ENCODE assay signal across 11 cellular contexts in the genomic region with DNA sequence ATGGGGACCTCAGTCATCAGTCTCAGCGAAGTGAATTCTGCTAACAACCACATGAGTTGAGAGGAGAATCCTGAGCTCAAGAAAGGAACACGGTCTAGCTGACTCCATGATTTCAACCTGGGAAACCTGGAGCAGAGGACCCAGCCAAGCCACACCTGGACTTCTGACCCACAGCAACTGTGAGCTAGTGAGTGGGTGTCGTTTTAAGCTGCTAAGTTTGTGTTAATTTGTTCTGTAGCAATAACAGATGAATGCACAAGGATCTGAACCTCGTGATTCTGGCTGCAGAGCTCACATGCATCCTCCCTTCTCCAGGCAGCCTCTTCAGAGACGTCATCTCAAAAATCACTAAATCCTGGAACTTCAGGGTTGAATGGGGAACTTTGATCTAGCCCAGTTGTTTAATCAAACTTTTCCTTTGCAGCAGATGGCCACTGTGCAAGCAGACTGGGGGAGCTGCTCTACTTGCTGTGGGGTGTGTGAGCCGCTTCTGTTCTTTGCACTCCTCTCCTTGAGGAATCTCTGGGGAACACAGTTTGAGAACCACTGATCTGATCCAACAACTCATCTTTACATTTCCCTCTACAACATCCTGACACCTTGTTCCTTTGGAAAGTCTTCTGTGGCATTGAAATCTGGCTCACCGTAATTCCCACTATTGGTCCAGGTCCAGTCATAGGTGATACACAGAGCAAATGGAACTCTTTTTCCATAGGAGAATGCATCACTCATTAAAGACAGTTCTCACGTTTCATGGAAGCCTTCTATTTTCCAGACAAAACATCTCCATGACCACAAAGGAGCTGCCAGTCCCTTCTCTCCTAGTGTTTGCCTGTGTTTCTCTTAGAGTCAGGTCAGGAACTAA.
DNase-seq lines count a peak whose midpoint lies in the region; ATAC-seq, FAIRE-seq and TF ChIP-seq lines count a peak whose summit lies in the region.
"Had no signal": no experiment of that assay in that cellular context is flagged by ENCODE, and none has a peak within 500 bp of the region (broad histone marks: within the 10 kb centered on the region; RNA-seq: fewer than 3 reads in every experiment).

No MANE protein-coding gene starts in this region.

- CTCF ChIA-PET in activated CD8-positive, alpha-beta T cell treated with anti-CD3 and anti-CD28 coated beads for 36 hours (lab: Charles Lee), result interaction anchor here (0.6 to 1.3 kb wide), 3 partner anchors 17 to 95 kb away, joined by 3 to 4 read pairs (median 3); no protein-coding TSS in a partner anchor
- CTCF ChIA-PET in activated CD4-positive, alpha-beta T cell treated with anti-CD3 and anti-CD28 coated beads for 36 hours (lab: Charles Lee), result interaction anchor here (0.8 kb wide), 1 partner anchor 24 kb away, joined by 3 read pairs; no protein-coding TSS in a partner anchor

- H3K27me3 Mint-ChIP-seq in activated naive CD8-positive, alpha-beta T cell treated with anti-CD3 and anti-CD28 coated beads, Interleukin-2, amount 50 U/mL, for 24 hours, result peaks cover 18% of the 10 kb centered on the region
- H3K27me3 Mint-ChIP-seq in activated naive CD8-positive, alpha-beta T cell treated with anti-CD3 and anti-CD28 coated beads for 36 hours, result peaks cover 25% of the 10 kb centered on the region
- peaks cover 6% of the 10 kb centered on the region for H3K27me3 Mint-ChIP-seq in activated CD8-positive, alpha-beta T cell treated with anti-CD3 and anti-CD28 coated beads for 36 hours
- peaks cover 30% of the 10 kb centered on the region for H3K27me3 Mint-ChIP-seq in activated CD4-positive, alpha-beta T cell treated with anti-CD3 and anti-CD28 coated beads for 36 hours

- H3K4me1 Mint-ChIP-seq in activated naive CD8-positive, alpha-beta T cell treated with anti-CD3 and anti-CD28 coated beads, Interleukin-2, amount 50 U/mL, for 24 hours, result peaks cover 33% of the 10 kb centered on the region
- peaks cover 13% of the 10 kb centered on the region for H3K4me1 Mint-ChIP-seq in activated naive CD8-positive, alpha-beta T cell treated with anti-CD3 and anti-CD28 coated beads for 36 hours
- peaks cover 32% of the 10 kb centered on the region for H3K4me1 Mint-ChIP-seq in activated CD8-positive, alpha-beta T cell treated with anti-CD3 and anti-CD28 coated beads for 36 hours (ENCODE audit: low read depth)
- peaks cover 23% of the 10 kb centered on the region for H3K4me1 Mint-ChIP-seq in activated CD4-positive, alpha-beta T cell treated with anti-CD3 and anti-CD28 coated beads for 36 hours

- no peak for ATAC-seq in activated naive CD8-positive, alpha-beta T cell treated with anti-CD3 and anti-CD28 coated beads, Interleukin-2, amount 50 U/mL, for 24 hours
- ATAC-seq in activated CD8-positive, alpha-beta T cell treated with anti-CD3 and anti-CD28 coated beads for 36 hours, result peak; percentile 31
- peak; percentile 84 for ATAC-seq in left lobe of liver
- ATAC-seq in activated CD4-positive, alpha-beta T cell treated with anti-CD3 and anti-CD28 coated beads for 36 hours, result no peak
- ATAC-seq: GM23338 had no signal

- no peaks in the 10 kb centered on the region for H3K9me3 Mint-ChIP-seq in activated naive CD8-positive, alpha-beta T cell treated with anti-CD3 and anti-CD28 coated beads, Interleukin-2, amount 50 U/mL, for 24 hours
- H3K9me3 Mint-ChIP-seq in activated naive CD8-positive, alpha-beta T cell treated with anti-CD3 and anti-CD28 coated beads for 36 hours, result no peaks in the 10 kb centered on the region
- H3K9me3 Mint-ChIP-seq in activated CD8-positive, alpha-beta T cell treated with anti-CD3 and anti-CD28 coated beads for 36 hours, result no peaks in the 10 kb centered on the region
- no peaks in the 10 kb centered on the region for H3K9me3 Mint-ChIP-seq in activated CD4-positive, alpha-beta T cell treated with anti-CD3 and anti-CD28 coated beads for 36 hours (ENCODE audit: low read depth)
- H3K9me3 Mint-ChIP-seq: GM23338 had no signal

- no peak for TF ChIP-seq POLR2A in GM12891 (IDR thresholded peaks at IDR 0.05; ENCODE audit: low read depth, low read length)

- DNase-seq in activated naive CD8-positive, alpha-beta T cell treated with anti-CD3 and anti-CD28 coated beads, Interleukin-2, amount 50 U/mL, for 24 hours, result no peak
- DNase-seq in activated naive CD8-positive, alpha-beta T cell treated with anti-CD3 and anti-CD28 coated beads for 36 hours, result no peak
- no peak for DNase-seq in activated CD8-positive, alpha-beta T cell treated with anti-CD3 and anti-CD28 coated beads for 36 hours
- DNase-seq in left lobe of liver (ENCODE audit: low spot score) (peak; percentile 60), NAMALWA (ENCODE audit: low spot score) (no peak), GM12891 (ENCODE audit: insufficient read length, low spot score) (no peak)
- no peak for DNase-seq in activated CD4-positive, alpha-beta T cell treated with anti-CD3 and anti-CD28 coated beads for 36 hours
- no peak for DNase-seq in activated CD8-positive, alpha-beta memory T cell treated with anti-CD3 and anti-CD28 coated beads for 24 hours
- DNase-seq: effector memory CD4-positive, alpha-beta T cell had no signal

- FAIRE-seq in GM12891 (lab: Jason Lieb, UNC), result no peak

- POLR2A ChIA-PET in activated CD8-positive, alpha-beta T cell treated with anti-CD3 and anti-CD28 coated beads for 36 hours (lab: Charles Lee), result no interaction called here
- POLR2A ChIA-PET in activated CD4-positive, alpha-beta T cell treated with anti-CD3 and anti-CD28 coated beads for 36 hours (lab: Charles Lee), result no interaction called here

- no peaks in the 10 kb centered on the region for H3K36me3 Mint-ChIP-seq in activated naive CD8-positive, alpha-beta T cell treated with anti-CD3 and anti-CD28 coated beads, Interleukin-2, amount 50 U/mL, for 24 hours (ENCODE audit: low read depth)
- H3K36me3 Mint-ChIP-seq in activated naive CD8-positive, alpha-beta T cell treated with anti-CD3 and anti-CD28 coated beads for 36 hours, result no peaks in the 10 kb centered on the region
- no peaks in the 10 kb centered on the region for H3K36me3 Mint-ChIP-seq in activated CD8-positive, alpha-beta T cell treated with anti-CD3 and anti-CD28 coated beads for 36 hours (ENCODE audit: low read depth)
- no peaks in the 10 kb centered on the region for H3K36me3 Mint-ChIP-seq in activated CD4-positive, alpha-beta T cell treated with anti-CD3 and anti-CD28 coated beads for 36 hours (ENCODE audit: low read depth)
- H3K36me3 Mint-ChIP-seq: naive thymus-derived CD8-positive, alpha-beta T cell had no signal

- peak overlapping the region; percentile 67 for H3K27ac Mint-ChIP-seq in activated naive CD8-positive, alpha-beta T cell treated with anti-CD3 and anti-CD28 coated beads, Interleukin-2, amount 50 U/mL, for 24 hours
- H3K27ac Mint-ChIP-seq in activated naive CD8-positive, alpha-beta T cell treated with anti-CD3 and anti-CD28 coated beads for 36 hours, result no peak overlapping the region
- H3K27ac Mint-ChIP-seq in activated CD8-positive, alpha-beta T cell treated with anti-CD3 and anti-CD28 coated beads for 36 hours, result no peak overlapping the region
- H3K27ac Mint-ChIP-seq in activated CD4-positive, alpha-beta T cell treated with anti-CD3 and anti-CD28 coated beads for 36 hours, result no peak overlapping the region
- H3K27ac Mint-ChIP-seq: GM23338 had no signal

- intact Hi-C loops in activated CD8-positive, alpha-beta T cell treated with anti-CD3 and anti-CD28 coated beads for 36 hours (cut with micrococcal nuclease), result loop anchor here (5.0 kb wide), 2 partner anchors 43 to 88 kb away; no protein-coding TSS in a partner anchor
- intact Hi-C loops in activated CD4-positive, alpha-beta T cell treated with anti-CD3 and anti-CD28 coated beads for 36 hours (cut with DNase I, micrococcal nuclease), result loop anchor here in 1 of 2 experiments (1.0 to 5.0 kb wide), 3 partner anchors 20 to 173 kb away; no protein-coding TSS in a partner anchor

- no peak overlapping the region for H3K4me3 Mint-ChIP-seq in activated naive CD8-positive, alpha-beta T cell treated with anti-CD3 and anti-CD28 coated beads, Interleukin-2, amount 50 U/mL, for 24 hours
- no peak overlapping the region for H3K4me3 Mint-ChIP-seq in activated naive CD8-positive, alpha-beta T cell treated with anti-CD3 and anti-CD28 coated beads for 36 hours
- H3K4me3 Mint-ChIP-seq in activated CD8-positive, alpha-beta T cell treated with anti-CD3 and anti-CD28 coated beads for 36 hours, result no peak overlapping the region
- H3K4me3 Mint-ChIP-seq in activated CD4-positive, alpha-beta T cell treated with anti-CD3 and anti-CD28 coated beads for 36 hours, result no peak overlapping the region
- H3K4me3 Mint-ChIP-seq: GM23338; naive thymus-derived CD8-positive, alpha-beta T cell had no signal

- TF ChIP-seq CTCF in activated CD8-positive, alpha-beta T cell treated with anti-CD3 and anti-CD28 coated beads for 36 hours (IDR thresholded peaks at IDR 0.05), result no peak

TF ChIP-seq in GM12891, 5 proteins besides CTCF, POLR2A, EP300 and RAD21:
- TF ChIP-seq PAX5 (IDR thresholded peaks at IDR 0.05; ENCODE audit: insufficient read depth, low read length, severe bottlenecking) (no peak), SPI1 (IDR thresholded peaks at IDR 0.05; ENCODE audit: low read depth, low read length) (no peak), POU2F2 (IDR thresholded peaks at IDR 0.05; ENCODE audit: low read depth, low read length) (no peak), POLR2AphosphoS5 (IDR thresholded peaks at IDR 0.05; ENCODE audit: low read depth, low read length) (no peak), TAF1 (IDR thresholded peaks at IDR 0.05; ENCODE audit: low read depth, low read length) (no peak)

Comparison
In these comparisons a context has a peak if more than half of its experiments do, and no peak if none do; other contexts are left out.
1. ATAC-seq: peak in activated CD8-positive, alpha-beta T cell treated with anti-CD3 and anti-CD28 coated beads for 36 hours (single experiment) and left lobe of liver (single experiment); none in activated naive CD8-positive, alpha-beta T cell treated with anti-CD3 and anti-CD28 coated beads, Interleukin-2, amount 50 U/mL, for 24 hours (single experiment) and activated CD4-positive, alpha-beta T cell treated with anti-CD3 and anti-CD28 coated beads for 36 hours (single experiment).